Comparison of ENCODE assay signal across 21 cellular contexts in the genomic region with DNA sequence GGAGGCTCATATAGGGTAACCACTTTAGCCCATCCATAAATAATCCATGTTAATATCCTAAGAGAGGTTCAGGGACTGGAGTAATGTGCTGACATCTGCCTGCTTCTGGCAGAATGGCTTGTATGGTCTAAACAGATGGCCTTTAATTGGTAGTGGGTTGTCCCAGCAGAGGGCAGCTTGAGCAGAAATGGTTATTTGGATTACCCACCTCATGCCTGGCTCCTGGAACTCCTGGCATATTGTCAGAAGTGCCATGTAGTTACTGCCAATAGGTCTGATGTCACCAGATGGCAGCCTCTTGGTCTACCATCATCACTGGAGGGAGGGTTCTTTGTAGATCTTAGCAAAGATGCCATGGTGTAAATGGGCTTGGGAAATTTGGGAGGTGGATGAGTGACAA.
"Had no signal": no experiment of that assay in that cellular context is flagged by ENCODE, and none has a peak within 500 bp of the region (broad histone marks: within the 10 kb centered on the region; RNA-seq: fewer than 3 reads in every experiment).

No MANE protein-coding gene starts in this region.

- H3K27me3 Mint-ChIP-seq: central memory CD8-positive, alpha-beta T cell; natural killer cell treated with Interleukin-12 subunit alpha and Interleukin-12 subunit beta and Interleukin-15 and Interleukin-18, amount 100 ng/mL, for 72 hours; stimulated activated memory B cell treated with anti-CD40 and anti-IgM and Interleukin-4, amounts not matched to agents 10 μg/mL and 1 μg/mL and 100 μg/mL, for 72 hours had no signal

- H3K4me1 Mint-ChIP-seq: central memory CD8-positive, alpha-beta T cell; stimulated activated memory B cell treated with anti-CD40 and anti-IgM and Interleukin-4, amounts not matched to agents 10 μg/mL and 1 μg/mL and 100 μg/mL, for 72 hours had no signal

- H3K27ac ChIP-seq: brain microvascular endothelial cell, coronary artery, lower lobe of right lung, neutrophil, sigmoid colon, thoracic aorta, upper lobe of left lung, VCaP had no signal

- H3K4me1 ChIP-seq: lower lobe of right lung, sigmoid colon, upper lobe of left lung had no signal

- ATAC-seq: lower lobe of right lung; natural killer cell treated with Interleukin-12 subunit alpha and Interleukin-12 subunit beta and Interleukin-15 and Interleukin-18, amount 100 ng/mL, for 72 hours; stimulated activated memory B cell treated with anti-CD40 and anti-IgM and Interleukin-4, amounts not matched to agents 10 μg/mL and 1 μg/mL and 100 μg/mL, for 72 hours had no signal

- H3K4me3 ChIP-seq: coronary artery, lower lobe of right lung, sigmoid colon, thoracic aorta, upper lobe of left lung had no signal

- H3K27ac Mint-ChIP-seq: natural killer cell treated with Interleukin-12 subunit alpha and Interleukin-12 subunit beta and Interleukin-15 and Interleukin-18, amount 100 ng/mL, for 72 hours; stimulated activated memory B cell treated with anti-CD40 and anti-IgM and Interleukin-4, amounts not matched to agents 10 μg/mL and 1 μg/mL and 100 μg/mL, for 72 hours had no signal

- H3K36me3 ChIP-seq: brain microvascular endothelial cell, lower lobe of right lung, neutrophil, sigmoid colon, thoracic aorta, upper lobe of left lung had no signal

- H3K27me3 ChIP-seq: brain microvascular endothelial cell, neutrophil, sigmoid colon, upper lobe of left lung had no signal

- H3K9me3 ChIP-seq: lower lobe of right lung, neutrophil, sigmoid colon, thoracic aorta, upper lobe of left lung had no signal

- DNase-seq: activated CD4-positive, alpha-beta T cell treated with anti-CD3 and anti-CD28 coated beads for 1 hour; activated CD8-positive, alpha-beta memory T cell treated with anti-CD3 and anti-CD28 coated beads for 24 hours; activated CD8-positive, alpha-beta memory T cell treated with anti-CD3 and anti-CD28 coated beads, Interleukin-2, amount 50 U/mL, for 48 hours; activated effector memory CD4-positive, alpha-beta T cell treated with Interleukin-2 at 50 U/mL for 16 hours; activated naive CD4-positive, alpha-beta T cell treated with anti-CD3 and anti-CD28 coated beads, Interleukin-2, amount 50 U/mL, for 16 hours; activated T-cell treated with anti-CD3 and anti-CD28 coated beads, Interleukin-2, amount 50 U/mL, for 48 hours; aorta; brain microvascular endothelial cell; glutamatergic neuron; hippocampal formation; lower lobe of right lung; sigmoid colon; stimulated activated CD4-positive, alpha-beta T cell treated with anti-CD3 and anti-CD28 coated beads, Interleukin-4, amount 100 ng/mL, for 4 hours; upper lobe of left lung had no signal

- H3K9me3 Mint-ChIP-seq: natural killer cell treated with Interleukin-12 subunit alpha and Interleukin-12 subunit beta and Interleukin-15 and Interleukin-18, amount 100 ng/mL, for 72 hours had no signal

- H3K4me3 Mint-ChIP-seq: central memory CD8-positive, alpha-beta T cell; natural killer cell treated with Interleukin-12 subunit alpha and Interleukin-12 subunit beta and Interleukin-15 and Interleukin-18, amount 100 ng/mL, for 72 hours; stimulated activated memory B cell treated with anti-CD40 and anti-IgM and Interleukin-4, amounts not matched to agents 10 μg/mL and 1 μg/mL and 100 μg/mL, for 72 hours had no signal
